ENCODE assay signal across 28 cellular contexts in genomic region chr18:49112031-49112430, GRCh38.
"Had no signal": no experiment of that assay in that cellular context is flagged by ENCODE, and none has a peak within 500 bp of the region (broad histone marks: within the 10 kb centered on the region; RNA-seq: fewer than 3 reads in every experiment).

No MANE protein-coding gene starts in this region.

- DNase-seq: activated CD4-positive, alpha-beta memory T cell treated with anti-CD3 and anti-CD28 coated beads, Interleukin-2, amount 10 ng/mL, durations not matched to agents 7 days and 5 days; activated CD4-positive, alpha-beta T cell treated with anti-CD3 and anti-CD28 coated beads for 36 hours; activated CD4-positive, alpha-beta T cell treated with anti-CD3 and anti-CD28 coated beads, Interleukin-2, amount 50 U/mL, for 1 hour; activated gamma-delta T cell treated with Interleukin-2 at 50 U/mL for 16 hours; activated naive CD4-positive, alpha-beta T cell treated with anti-CD3 and anti-CD28 coated beads, Interleukin-2, amount 50 U/mL, for 16 hours; activated naive CD8-positive, alpha-beta T cell treated with anti-CD3 and anti-CD28 coated beads, Interleukin-2, amount 10 ng/mL, durations not matched to agents 7 days and 5 days; activated T-cell treated with anti-CD3 and anti-CD28 coated beads, Interleukin-2, amount 50 U/mL, for 72 hours; adrenal gland; anterior cingulate cortex; caudate nucleus; MG63; MV-4-11; NCI-H1092 treated with DMSO at 0.1 percent for 48 hours; NCI-H1417 treated with DMSO at 0.1 percent for 48 hours; NCI-H1694; NCI-H2029; NCI-H2107; NCI-H2171 treated with DMSO at 0.1 percent for 48 hours; NCI-H226; NCI-H526; Peyer's patch; Right ventricle myocardium superior; SJCRH30; SK-N-SH; T-helper 1 cell had no signal

- H3K9me3 ChIP-seq: adrenal gland, Peyer's patch, SJCRH30, SK-N-SH had no signal

- H3K9ac ChIP-seq: SK-N-SH had no signal

- H3K4me3 ChIP-seq: adrenal gland, breast epithelium, MG63, Peyer's patch, SJCRH30 had no signal

- H3K4me2 ChIP-seq: SK-N-SH had no signal

- H3K27ac ChIP-seq: adrenal gland, breast epithelium, Peyer's patch, RWPE1, SJCRH30, VCaP had no signal

- H3K4me1 ChIP-seq: adrenal gland, breast epithelium, Peyer's patch had no signal

- ATAC-seq: activated CD4-positive, alpha-beta T cell treated with anti-CD3 and anti-CD28 coated beads for 36 hours; activated T-cell treated with anti-CD3 and anti-CD28 coated beads, Interleukin-2, amount 50 U/mL, for 72 hours had no signal

- H3K36me3 ChIP-seq: adrenal gland, breast epithelium, MG63, Peyer's patch, SJCRH30 had no signal

- H3K27me3 ChIP-seq: adrenal gland, breast epithelium, MG63, Peyer's patch, SJCRH30 had no signal
